ENCODE assay signal across 11 cellular contexts in the genomic region with DNA sequence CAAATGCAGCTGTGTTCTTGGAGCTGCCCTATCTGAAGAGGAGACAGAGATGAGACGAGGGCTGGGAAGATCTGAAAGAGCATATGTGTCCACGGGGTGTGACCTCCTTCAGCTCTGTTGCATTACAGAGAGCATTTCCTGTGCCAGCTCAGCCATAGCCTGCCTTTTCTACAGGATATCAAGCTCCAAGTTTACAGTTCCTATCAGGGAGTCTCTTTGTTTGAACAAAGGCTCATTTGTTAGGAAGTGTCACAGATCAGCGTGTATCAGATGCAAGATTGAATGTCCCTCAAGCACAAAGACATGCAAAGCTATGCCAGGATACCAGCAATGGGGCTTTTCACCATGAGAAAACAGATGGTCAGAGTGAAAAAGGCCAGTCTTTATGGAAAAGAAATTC.
DNase-seq lines count a peak whose midpoint lies in the region; ATAC-seq and TF ChIP-seq lines count a peak whose summit lies in the region.
"Had no signal": no experiment of that assay in that cellular context is flagged by ENCODE, and none has a peak within 500 bp of the region (broad histone marks: within the 10 kb centered on the region; RNA-seq: fewer than 3 reads in every experiment).

No MANE protein-coding gene starts in this region.

- DNase-seq in AG20443 (ENCODE audit: low spot score) (peak; percentile 61), NCI-H345 (lab: John Stamatoyannopoulos, UW) (peak; percentile 60), endothelial cell (ENCODE audit: low spot score) (no peak), neural crest cell (ENCODE audit: low read depth, low spot score) (peak; percentile 29), NCI-H1436 (lab: John Stamatoyannopoulos, UW) (no peak)
- DNase-seq in central memory CD4-positive, alpha-beta T cell, result no peak
- DNase-seq: activated CD8-positive, alpha-beta memory T cell treated with anti-CD3 and anti-CD28 coated beads, Interleukin-2, amount 50 U/mL, for 48 hours; stimulated activated naive CD4-positive, alpha-beta T cell had no signal

- peaks cover 17% of the 10 kb centered on the region for H3K4me1 Mint-ChIP-seq in endothelial cell (ENCODE audit: unreplicated experiment)
- peaks cover 66% of the 10 kb centered on the region for H3K4me1 Mint-ChIP-seq in neural crest cell
- H3K4me1 Mint-ChIP-seq: mesothelial cell of epicardium had no signal

- H3K27me3 Mint-ChIP-seq in endothelial cell (ENCODE audit: unreplicated experiment) (no peaks in the 10 kb centered on the region), neural crest cell (ENCODE audit: low read depth) (no peaks in the 10 kb centered on the region)

- H3K36me3 Mint-ChIP-seq in endothelial cell (ENCODE audit: low read depth, unreplicated experiment) (no peaks in the 10 kb centered on the region), neural crest cell (ENCODE audit: low read depth) (peaks cover 8% of the 10 kb centered on the region)
- H3K36me3 Mint-ChIP-seq: mesothelial cell of epicardium had no signal

- H3K4me3 Mint-ChIP-seq in endothelial cell (ENCODE audit: unreplicated experiment), result no peak overlapping the region
- peak overlapping the region; percentile 81 for H3K4me3 Mint-ChIP-seq in neural crest cell
- H3K4me3 Mint-ChIP-seq: mesothelial cell of epicardium had no signal

- H3K9me3 Mint-ChIP-seq in endothelial cell (ENCODE audit: unreplicated experiment) (no peaks in the 10 kb centered on the region), neural crest cell (peaks cover 6% of the 10 kb centered on the region)
- H3K9me3 Mint-ChIP-seq: mesothelial cell of epicardium had no signal

- ATAC-seq in HG03469 (IDR thresholded peaks at IDR 0.05; ENCODE audit: unreplicated experiment) (no peak), HG03045 (IDR thresholded peaks at IDR 0.05; ENCODE audit: unreplicated experiment) (no peak)

- H3K27ac Mint-ChIP-seq in endothelial cell (ENCODE audit: unreplicated experiment) (peak overlapping the region; percentile 26), neural crest cell (ENCODE audit: unreplicated experiment) (peak overlapping the region; percentile 89)
- H3K27ac Mint-ChIP-seq: mesothelial cell of epicardium had no signal

- TF ChIP-seq CTCF in endothelial cell (IDR thresholded peaks at IDR 0.05; ENCODE audit: unreplicated experiment) (no peak), neural crest cell (conservative IDR thresholded peaks at IDR 0.05) (no peak)

Comparison
In these comparisons a context has a peak if more than half of its experiments do, and no peak if none do; other contexts are left out.
1. DNase-seq: peak in AG20443 (single experiment), NCI-H345 (single experiment) and neural crest cell (single experiment); none in endothelial cell (single experiment), NCI-H1436 (single experiment) and central memory CD4-positive, alpha-beta T cell (single experiment).